20 cellular contexts compared by ENCODE assay signal in the genomic region with DNA sequence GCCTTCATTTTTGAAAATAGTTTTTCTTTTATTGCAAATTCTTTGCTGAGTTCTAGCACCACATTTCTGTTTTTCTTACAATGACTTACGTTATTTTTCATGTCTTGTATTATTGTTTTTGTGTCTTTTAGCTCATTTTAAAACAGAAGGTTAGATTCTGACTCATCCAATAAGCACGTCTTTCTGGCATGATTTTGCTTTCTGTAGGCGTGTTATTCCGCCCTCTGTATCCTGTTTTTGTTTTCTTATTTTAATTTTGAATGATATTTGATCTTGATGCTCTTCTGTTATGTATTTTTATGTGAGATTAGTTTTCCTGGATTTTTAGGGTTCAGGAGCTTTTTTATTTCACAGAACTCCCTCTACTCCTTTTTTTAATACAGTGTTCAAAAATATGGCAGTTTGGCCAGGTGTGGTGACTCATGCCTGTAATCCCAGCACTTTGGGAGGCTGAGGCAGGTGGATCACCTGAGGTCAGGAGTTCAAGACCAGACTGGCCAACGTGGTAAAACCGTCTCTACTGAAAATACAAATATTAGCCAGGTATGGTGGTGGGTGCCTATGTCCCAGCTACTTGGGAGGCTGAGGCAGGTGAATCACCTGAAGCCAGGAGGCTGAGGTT.
DNase-seq lines count a peak whose midpoint lies in the region; ATAC-seq, FAIRE-seq and TF ChIP-seq lines count a peak whose summit lies in the region.
"Had no signal": no experiment of that assay in that cellular context is flagged by ENCODE, and none has a peak within 500 bp of the region (broad histone marks: within the 10 kb centered on the region; RNA-seq: fewer than 3 reads in every experiment).

No MANE protein-coding gene starts in this region.

- no TSS peak for BruUV-seq in GM12878 (replicated peaks; lab: Mats Ljungman, UMichigan)

- H3K9ac ChIP-seq in GM12878 (ENCODE audit: control insufficient read depth, insufficient read depth, low read length), result no peak overlapping the region

- ATAC-seq in A549 (no peak), GM12878 (no peak)
- ATAC-seq in stimulated activated naive B cell treated with anti-CD40 and anti-IgM and Interleukin-4, amounts not matched to agents 10 μg/mL and 1 μg/mL and 100 μg/mL, for 72 hours (replicated peaks), result no peak
- ATAC-seq: GM23338; stimulated activated naive CD8-positive, alpha-beta T cell treated with anti-CD3 and anti-CD28 coated beads, Interleukin-15, amount 100 ng/mL, for 72 hours had no signal

- H3K36me3 ChIP-seq in GM12878 (ENCODE audit: control insufficient read depth in 2 of 2, insufficient read depth in 2 of 2, low read length in 1 of 2) (no peaks in the 10 kb centered on the region), H7 (replicated peaks; ENCODE audit: control insufficient read depth, insufficient read depth, low read length) (no peaks in the 10 kb centered on the region)

- DNase-seq in A549 (ENCODE audit: low read depth in 1 of 2, low spot score in 1 of 2), result no peak
- DNase-seq in HPDE6-E6E7 (ENCODE audit: extremely low spot score), result peak; percentile 22
- no peak for DNase-seq in GM12878 (ENCODE audit: low read depth, low spot score)
- DNase-seq in foreskin fibroblast, result peak; percentile 35 to 40
- no peak for DNase-seq in SHP77 (lab: John Stamatoyannopoulos, UW)
- DNase-seq in NCI-H2107 (lab: John Stamatoyannopoulos, UW), result no peak
- no peak for DNase-seq in stimulated activated naive B cell treated with anti-CD40 and anti-IgM and Interleukin-4, amounts not matched to agents 10 μg/mL and 1 μg/mL and 100 μg/mL, for 72 hours
- no peak for DNase-seq in H7
- DNase-seq: activated T-cell treated with anti-CD3 and anti-CD28 coated beads for 4 hours; Caco-2; NCI-H2029 treated with DMSO at 0.1 percent for 48 hours; NCI-H774; nucleus accumbens; stimulated activated naive CD8-positive, alpha-beta T cell treated with anti-CD3 and anti-CD28 coated beads, Interleukin-15, amount 100 ng/mL, for 72 hours; T-helper 2 cell had no signal

- TF ChIP-seq POLR2A in A549 (IDR thresholded peaks at IDR 0.05; ENCODE audit: low read length) (no peak), GM12878 (IDR thresholded peaks at IDR 0.05; ENCODE audit: low read depth, low read length) (no peak)

- no peak overlapping the region for H3K27ac Mint-ChIP-seq in stimulated activated naive B cell treated with anti-CD40 and anti-IgM and Interleukin-4, amounts not matched to agents 10 μg/mL and 1 μg/mL and 100 μg/mL, for 72 hours
- H3K27ac Mint-ChIP-seq: activated naive CD8-positive, alpha-beta T cell; GM23338; stimulated activated naive CD8-positive, alpha-beta T cell treated with anti-CD3 and anti-CD28 coated beads, Interleukin-15, amount 100 ng/mL, for 72 hours had no signal

- H3K9me3 ChIP-seq in A549 (no peaks in the 10 kb centered on the region), GM12878 (replicated peaks; ENCODE audit: control insufficient read depth, insufficient read depth, low read length) (no peaks in the 10 kb centered on the region; the same call in 2 of the 3 replicates)
- H3K9me3 ChIP-seq: Caco-2 had no signal

- H3K9me3 Mint-ChIP-seq in stimulated activated naive B cell treated with anti-CD40 and anti-IgM and Interleukin-4, amounts not matched to agents 10 μg/mL and 1 μg/mL and 100 μg/mL, for 72 hours, result peaks cover 0 to 4% of the 10 kb centered on the region in 2 donors
- H3K9me3 Mint-ChIP-seq: GM23338 had no signal

- FAIRE-seq in A549 (lab: Jason Lieb, UNC), result no peak
- no peak for FAIRE-seq in GM12878 (lab: Jason Lieb, UNC)
- FAIRE-seq: colon, frontal cortex had no signal

- TF ChIP-seq EP300 in A549 (IDR thresholded peaks at IDR 0.05), result no peak
- TF ChIP-seq EP300 in GM12878 (IDR thresholded peaks at IDR 0.05; ENCODE audit: borderline replicate concordance in 1 of 2, control insufficient read depth in 1 of 2, low read depth in 2 of 2, low read length in 2 of 2), result no peak

- H2AFZ ChIP-seq in GM12878 (ENCODE audit: control insufficient read depth, low read depth, low read length), result no peak overlapping the region
- H2AFZ ChIP-seq: GM23338 had no signal

- H3K27ac ChIP-seq in A549 (no peak overlapping the region), GM12878 (ENCODE audit: control insufficient read depth, insufficient read depth) (no peak overlapping the region)
- H3K27ac ChIP-seq: skin epidermis had no signal

- no peaks in the 10 kb centered on the region for H3K4me1 ChIP-seq in A549
- peaks cover 8% of the 10 kb centered on the region; the same call in 1 of the 2 replicates for H3K4me1 ChIP-seq in GM12878 (ENCODE audit: control insufficient read depth, insufficient read depth, low read length)
- H3K4me1 ChIP-seq: Caco-2 had no signal

- peaks cover 18 to 44% of the 10 kb centered on the region in 2 donors for H3K27me3 Mint-ChIP-seq in stimulated activated naive B cell treated with anti-CD40 and anti-IgM and Interleukin-4, amounts not matched to agents 10 μg/mL and 1 μg/mL and 100 μg/mL, for 72 hours

- CTCF ChIA-PET in A549 (lab: Yijun Ruan, JAX) (no interaction called here), GM12878 (lab: Yijun Ruan, JAX) (no interaction called here)

- RAD21 ChIA-PET in GM12878 (lab: Charles Lee; ENCODE audit: unreplicated experiment), result no interaction called here

- no peak overlapping the region for H3K4me3 Mint-ChIP-seq in stimulated activated naive B cell treated with anti-CD40 and anti-IgM and Interleukin-4, amounts not matched to agents 10 μg/mL and 1 μg/mL and 100 μg/mL, for 72 hours
- H3K4me3 Mint-ChIP-seq: activated naive CD8-positive, alpha-beta T cell; GM23338; stimulated activated naive CD8-positive, alpha-beta T cell treated with anti-CD3 and anti-CD28 coated beads, Interleukin-15, amount 100 ng/mL, for 72 hours had no signal

- 5% methylated on average over 6 of the region's 6 CpGs for WGBS in A549 (ENCODE audit: missing lambda C conversion rate)
- 25% methylated on average over 6 of the region's 6 CpGs for WGBS in GM12878 (ENCODE audit: insufficient coverage, insufficient replicate concordance, low lambda C conversion rate, missing lambda C conversion rate)

- no peaks in the 10 kb centered on the region for H3K36me3 Mint-ChIP-seq in stimulated activated naive B cell treated with anti-CD40 and anti-IgM and Interleukin-4, amounts not matched to agents 10 μg/mL and 1 μg/mL and 100 μg/mL, for 72 hours
- H3K36me3 Mint-ChIP-seq: activated naive CD8-positive, alpha-beta T cell had no signal

- intact Hi-C loops in GM12878 (cut with micrococcal nuclease; ENCODE audit: unreplicated experiment), result no loop called here

- H3K79me2 ChIP-seq in GM12878 (ENCODE audit: control insufficient read depth, insufficient read depth, low read length), result no peaks in the 10 kb centered on the region

- TF ChIP-seq CTCF in A549 (IDR thresholded peaks at IDR 0.05), result no peak
- no peak for TF ChIP-seq CTCF in GM12878 (IDR thresholded peaks at IDR 0.05 in 2 of 3, conservative IDR thresholded peaks at IDR 0.05 in 1 of 3; ENCODE audit: control insufficient read depth in 2 of 3, extremely low read depth in 1 of 3, insufficient read depth in 1 of 3, low read depth in 3 of 3, low read length in 3 of 3)
- no peak for TF ChIP-seq CTCF in foreskin fibroblast (IDR thresholded peaks at IDR 0.05; ENCODE audit: low read depth, low read length)

- H3K4me3 ChIP-seq in A549, result no peak overlapping the region
- no peak overlapping the region for H3K4me3 ChIP-seq in GM12878
- no peak overlapping the region for H3K4me3 ChIP-seq in foreskin fibroblast (ENCODE audit: low read depth in 1 of 2, low read length in 2 of 2)
- no peak overlapping the region for H3K4me3 ChIP-seq in H7 (ENCODE audit: insufficient read depth, low read depth, low read length)
- H3K4me3 ChIP-seq: GM23338, skin epidermis had no signal

- in situ Hi-C loops in GM12878 (cut with MboI), result no loop called here

- TF ChIP-seq RAD21 in A549 (conservative IDR thresholded peaks at IDR 0.05 in 1 of 2, IDR thresholded peaks at IDR 0.05 in 1 of 2) (no peak), GM12878 (IDR thresholded peaks at IDR 0.05; ENCODE audit: insufficient read depth, low read depth, low read length) (no peak)

- H3K27me3 ChIP-seq in GM12878 (replicated peaks in 1 of 2; ENCODE audit: control insufficient read depth in 2 of 2, insufficient read depth in 2 of 2, low read length in 1 of 2) (peaks cover 0 to 1% of the 10 kb centered on the region in 2 experiments; a peak in 2 of 4 replicates), H7 (ENCODE audit: control insufficient read depth, insufficient read depth, low read length) (no peaks in the 10 kb centered on the region)

- peaks cover 0 to 2% of the 10 kb centered on the region in 2 donors for H3K4me1 Mint-ChIP-seq in stimulated activated naive B cell treated with anti-CD40 and anti-IgM and Interleukin-4, amounts not matched to agents 10 μg/mL and 1 μg/mL and 100 μg/mL, for 72 hours
- H3K4me1 Mint-ChIP-seq: GM23338; stimulated activated naive CD8-positive, alpha-beta T cell treated with anti-CD3 and anti-CD28 coated beads, Interleukin-15, amount 100 ng/mL, for 72 hours had no signal

- SMC1A ChIA-PET in GM12878 (lab: Charles Lee; ENCODE audit: uncharacterized antibody, unreplicated experiment), result no interaction called here

- POLR2A ChIA-PET in A549 (lab: Yijun Ruan, JAX), result no interaction called here
- POLR2A ChIA-PET in GM12878 (lab: Charles Lee), result no interaction called here

- no peaks in the 10 kb centered on the region for H4K20me1 ChIP-seq in GM12878 (ENCODE audit: control insufficient read depth, insufficient read depth)

- H3K4me2 ChIP-seq in A549, result no peak overlapping the region
- H3K4me2 ChIP-seq in GM12878 (ENCODE audit: control insufficient read depth, insufficient read depth), result peak overlapping the region; percentile 3; the same call in 1 of the 2 replicates
- H3K4me2 ChIP-seq: GM23338 had no signal

TF ChIP-seq in A549, 52 proteins besides CTCF, POLR2A, EP300 and RAD21:
- TF ChIP-seq FOSL2 (IDR thresholded peaks at IDR 0.05) (no peak), FOSL2 (CRISPR knock-in tag; IDR thresholded peaks at IDR 0.05) (0 out of 2 replicates have a peak, but pooled peaks have one; percentile 24), RNF2 (IDR thresholded peaks at IDR 0.05; ENCODE audit: borderline replicate concordance, low read depth) (no peak; the same call in 1 of the 2 replicates)

TF ChIP-seq in GM12878, 131 proteins besides CTCF, POLR2A, EP300 and RAD21 (continues in another document):
- TF ChIP-seq HDAC6 (IDR thresholded peaks at IDR 0.05; ENCODE audit: unreplicated experiment) (no peak), FOXK2 (IDR thresholded peaks at IDR 0.05) (no peak)

Comparison
In these comparisons a context has a peak if more than half of its experiments do, and no peak if none do; other contexts are left out.
1. DNase-seq: peak in HPDE6-E6E7 (single experiment) and foreskin fibroblast (2 of 2); none in A549 (0 of 2), GM12878 (single experiment), SHP77 (0 of 2), NCI-H2107 (single experiment), stimulated activated naive B cell treated with anti-CD40 and anti-IgM and Interleukin-4, amounts not matched to agents 10 μg/mL and 1 μg/mL and 100 μg/mL, for 72 hours (single experiment) and H7 (single experiment).